8 cellular contexts compared by ENCODE assay signal in the genomic region with DNA sequence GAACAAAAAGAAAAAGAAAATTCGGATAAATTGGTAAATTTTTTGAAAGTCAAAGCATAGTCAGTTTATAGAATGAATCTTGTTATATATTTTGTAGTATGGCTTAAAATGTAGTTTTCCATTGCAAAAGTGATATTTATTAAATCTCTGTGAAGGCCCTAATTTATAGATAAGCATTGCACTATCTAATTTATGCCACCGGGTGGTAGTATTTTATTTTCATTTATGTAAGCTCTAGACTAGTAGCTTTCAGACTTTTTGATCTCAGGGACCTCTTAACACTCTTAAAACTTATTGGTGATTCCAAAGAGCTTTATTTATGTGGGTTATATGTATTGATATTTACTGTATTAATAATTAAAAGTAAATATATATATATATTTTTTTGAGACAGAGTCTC.
DNase-seq lines count a peak whose midpoint lies in the region; ATAC-seq, FAIRE-seq and TF ChIP-seq lines count a peak whose summit lies in the region.

No MANE protein-coding gene starts in this region.

- no peaks in the 10 kb centered on the region for H3K9me3 ChIP-seq in pancreas

- no peaks in the 10 kb centered on the region for H3K27me3 ChIP-seq in pancreas

- WGBS in pancreas, 2 donors: 56 to 62% methylated on average over 2 of the region's 2 CpGs

- no peak overlapping the region for H3K4me3 ChIP-seq in pancreas

- H3K4me1 ChIP-seq in pancreas: peaks cover 0 to 16% (median 2%) of the 10 kb centered on the region in 3 donors

- H3K27ac ChIP-seq in pancreas: no peak overlapping the region

- DNase-seq in NCI-H1105 treated with DMSO at 0.1 percent for 48 hours (lab: John Stamatoyannopoulos, UW): peak; percentile 33
- DNase-seq in NCI-H1105 (lab: John Stamatoyannopoulos, UW): no peak
- DNase-seq in NCI-H2029 (lab: John Stamatoyannopoulos, UW): peak; percentile 22
- peak; percentile 55 for DNase-seq in dermis blood vessel endothelial cell
- DNase-seq in pancreas: no peak
- DNase-seq in GM19240 (ENCODE audit: insufficient read length, low spot score): no peak
- DNase-seq in stimulated activated naive CD8-positive, alpha-beta T cell treated with anti-CD3 and anti-CD28 coated beads, Interleukin-15, Interleukin-2, amounts not matched to agents 100 U/mL and 50 U/mL, for 24 hours: no peak
- no peak for DNase-seq in activated CD4-positive, CD25-positive, alpha-beta regulatory T cell treated with anti-CD3 and anti-CD28 coated beads, Interleukin-2, amount 50 U/mL, for 72 hours

- peaks cover 0 to 2% (median 0%) of the 10 kb centered on the region in 3 donors for H3K36me3 ChIP-seq in pancreas

- peak in 1 of 4 donors; percentile 12 for TF ChIP-seq CTCF in pancreas (IDR thresholded peaks at IDR 0.05)

- no peak for FAIRE-seq in pancreas (lab: Jason Lieb, UNC)

- peak in 3 of 4 donors; percentile 29 to 51 (median 38) for ATAC-seq in pancreas
- ATAC-seq in stimulated activated naive CD8-positive, alpha-beta T cell treated with anti-CD3 and anti-CD28 coated beads, Interleukin-15, Interleukin-2, amounts not matched to agents 100 U/mL and 50 U/mL, for 24 hours: no peak

- intact Hi-C loops in pancreas (cut with DNase I): no loop called here

Comparison
In these comparisons a context has a peak if more than half of its experiments do, and no peak if none do; other contexts are left out.
1. DNase-seq: peak in NCI-H1105 treated with DMSO at 0.1 percent for 48 hours (single experiment), NCI-H2029 (single experiment) and dermis blood vessel endothelial cell (single experiment); none in NCI-H1105 (single experiment), pancreas (0 of 6), GM19240 (single experiment), stimulated activated naive CD8-positive, alpha-beta T cell treated with anti-CD3 and anti-CD28 coated beads, Interleukin-15, Interleukin-2, amounts not matched to agents 100 U/mL and 50 U/mL, for 24 hours (single experiment) and activated CD4-positive, CD25-positive, alpha-beta regulatory T cell treated with anti-CD3 and anti-CD28 coated beads, Interleukin-2, amount 50 U/mL, for 72 hours (single experiment).